ENCODE assay signal across 8 cellular contexts in the genomic region with DNA sequence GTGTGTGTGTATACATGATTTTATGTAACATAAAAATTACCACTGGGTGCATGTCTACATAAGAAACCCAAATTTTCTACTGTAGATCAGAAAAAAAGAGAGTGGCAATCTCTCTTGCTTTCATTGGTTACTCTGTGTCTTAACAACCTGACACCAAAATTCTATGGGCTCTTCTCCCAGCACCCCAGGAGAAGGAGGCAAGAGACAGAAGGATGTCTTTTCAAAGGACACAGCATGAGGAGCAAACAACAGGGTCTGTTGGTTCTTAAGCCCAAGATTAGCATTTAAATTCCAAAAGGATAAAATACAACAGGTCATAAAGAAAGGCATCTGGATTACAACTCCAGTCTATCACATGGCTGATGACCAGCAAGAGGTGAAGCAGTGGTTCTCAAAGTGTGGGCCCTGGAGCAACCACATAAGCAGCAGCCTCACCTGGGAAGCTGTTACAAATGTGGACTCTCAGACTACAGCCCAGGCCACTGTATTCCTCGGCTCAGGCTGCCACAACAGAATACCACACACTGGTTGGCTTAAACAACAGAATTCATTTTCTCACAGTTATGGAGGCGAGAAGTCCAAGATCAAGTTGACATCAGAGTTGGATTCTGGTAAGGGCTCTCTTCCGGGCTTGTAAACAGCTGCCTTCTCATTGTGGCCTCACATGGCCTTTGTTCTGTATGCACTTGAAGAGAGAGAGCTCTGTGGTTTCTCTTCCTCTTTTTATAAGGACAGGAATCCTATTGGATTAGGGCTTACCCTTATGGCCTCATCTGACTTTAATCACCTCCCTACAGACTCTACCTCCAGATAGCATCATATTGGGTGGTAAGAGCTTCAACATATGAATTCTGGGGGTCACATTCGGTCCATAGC.
DNase-seq lines count a peak whose midpoint lies in the region; ATAC-seq, FAIRE-seq and TF ChIP-seq lines count a peak whose summit lies in the region.

No MANE protein-coding gene starts in this region.

- H3K4me3 Mint-ChIP-seq in endodermal cell = no peak overlapping the region

- no peaks in the 10 kb centered on the region for H3K36me3 Mint-ChIP-seq in endodermal cell (ENCODE audit: low read depth)

- FAIRE-seq in GM12891 (lab: Jason Lieb, UNC) = no peak

- H3K9me3 ChIP-seq in endodermal cell (ENCODE audit: control insufficient read depth, low read length) = no peaks in the 10 kb centered on the region
- no peaks in the 10 kb centered on the region for H3K9me3 ChIP-seq in esophagus squamous epithelium

- no peak for TF ChIP-seq POLR2A in GM12891 (IDR thresholded peaks at IDR 0.05; ENCODE audit: low read depth, low read length)
- no peak for TF ChIP-seq POLR2A in esophagus squamous epithelium (IDR thresholded peaks at IDR 0.05)

- TF ChIP-seq CTCF in endodermal cell (conservative IDR thresholded peaks at IDR 0.05) (no peak), esophagus squamous epithelium (IDR thresholded peaks at IDR 0.05) (no peak)

- H3K4me1 ChIP-seq in endodermal cell (ENCODE audit: control insufficient read depth, insufficient read depth, low read length) (no peaks in the 10 kb centered on the region), esophagus squamous epithelium (peaks cover 0 to 13% (median 0%) of the 10 kb centered on the region in 3 donors)

- no peak overlapping the region for H3K27ac ChIP-seq in endodermal cell (ENCODE audit: low read depth, low read length)
- H3K27ac ChIP-seq in esophagus squamous epithelium = no peak overlapping the region

- H3K36me3 ChIP-seq in endodermal cell (ENCODE audit: control insufficient read depth, insufficient read depth, low read length) = no peaks in the 10 kb centered on the region
- no peaks in the 10 kb centered on the region for H3K36me3 ChIP-seq in esophagus squamous epithelium

- ATAC-seq in GM21576 (IDR thresholded peaks at IDR 0.05; ENCODE audit: unreplicated experiment) = peak; percentile 81

- no peak overlapping the region for H3K9ac ChIP-seq in endodermal cell (ENCODE audit: extremely low read depth, low read length, poor library complexity, severe bottlenecking)

- peak overlapping the region; percentile 58 for H3K27ac Mint-ChIP-seq in endodermal cell

- no peak for DNase-seq in GM12891 (ENCODE audit: insufficient read length, low spot score)
- peak; percentile 29 for DNase-seq in LHCN-M2 (ENCODE audit: low read depth)
- peak; percentile 68 for DNase-seq in endodermal cell
- no peak for DNase-seq in middle frontal gyrus (ENCODE audit: extremely low spot score, low spot score)
- no peak for DNase-seq in islet precursor cell
- DNase-seq in esophagus squamous epithelium (lab: John Stamatoyannopoulos, UW) = no peak
- no peak for DNase-seq in pons (ENCODE audit: low spot score)

- H3K4me3 ChIP-seq in endodermal cell (ENCODE audit: low read length) (no peak overlapping the region), esophagus squamous epithelium (no peak overlapping the region)

- intact Hi-C loops in esophagus squamous epithelium (cut with DNase I) = no loop called here

- no peaks in the 10 kb centered on the region for H3K9me3 Mint-ChIP-seq in endodermal cell

- H3K4me1 Mint-ChIP-seq in endodermal cell = peaks cover 12% of the 10 kb centered on the region

- 85 to 100% methylated on average over 1 to 4 of the region's 4 CpGs for WGBS in endodermal cell (ENCODE audit: insufficient coverage in 1 of 2, insufficient read length in 1 of 2), 2 experiments
- WGBS in esophagus squamous epithelium, 2 donors = 39 to 60% methylated on average over 3 to 4 of the region's 4 CpGs

- no peaks in the 10 kb centered on the region for H3K27me3 ChIP-seq in endodermal cell (ENCODE audit: control insufficient read depth, insufficient read depth, low read length, poor library complexity, severe bottlenecking)
- H3K27me3 ChIP-seq in esophagus squamous epithelium = no peaks in the 10 kb centered on the region

- H3K27me3 Mint-ChIP-seq in endodermal cell (ENCODE audit: insufficient read depth) = no peaks in the 10 kb centered on the region

TF ChIP-seq in GM12891, 5 proteins besides CTCF, POLR2A, EP300 and RAD21:
- TF ChIP-seq POLR2AphosphoS5 (IDR thresholded peaks at IDR 0.05; ENCODE audit: low read depth, low read length) = no peak
- TF ChIP-seq TAF1 (IDR thresholded peaks at IDR 0.05; ENCODE audit: low read depth, low read length) = no peak
- TF ChIP-seq SPI1 (IDR thresholded peaks at IDR 0.05; ENCODE audit: low read depth, low read length) = peak; percentile 93
- TF ChIP-seq POU2F2 (IDR thresholded peaks at IDR 0.05; ENCODE audit: low read depth, low read length) = no peak
- TF ChIP-seq PAX5 (IDR thresholded peaks at IDR 0.05; ENCODE audit: insufficient read depth, low read length, severe bottlenecking) = no peak
TF ChIP-seq in GM12891: peak in this region for 1.

Comparison
In these comparisons a context has a peak if more than half of its experiments do, and no peak if none do; other contexts are left out.
1. DNase-seq: peak in LHCN-M2 (single experiment) and endodermal cell (single experiment); none in GM12891 (single experiment), middle frontal gyrus (single experiment), islet precursor cell (single experiment), esophagus squamous epithelium (single experiment) and pons (single experiment).